2 cellular contexts compared by ENCODE assay signal in genomic region chr2:178395295-178395694, GRCh38.
A peak's percentile ranks its signal among the peaks of the same experiment; 100 is the strongest.
TF ChIP-seq lines count a peak whose summit lies in the region.

No MANE protein-coding gene starts in this region.

TF ChIP-seq in HepG2, 621 proteins besides CTCF, POLR2A, EP300 and RAD21:
- TF ChIP-seq ZNF737 (CRISPR knock-in tag; IDR thresholded peaks at IDR 0.05; ENCODE audit: borderline replicate concordance) (no peak), STAG1 (CRISPR knock-in tag; IDR thresholded peaks at IDR 0.05) (peak; percentile 29; the same call in 1 of the 2 replicates)

TF ChIP-seq in K562, 482 proteins besides CTCF, POLR2A, EP300 and RAD21:
- TF ChIP-seq FOSL1 (tag; conservative IDR thresholded peaks at IDR 0.05) (0 out of 2 replicates have a peak, but pooled peaks have one; percentile 34), JUND (IDR thresholded peaks at IDR 0.05; ENCODE audit: borderline replicate concordance, low read depth, low read length) (no peak), JUND (tag; IDR thresholded peaks at IDR 0.05; ENCODE audit: borderline replicate concordance, low read depth, low read length) (no peak), ZKSCAN1 (IDR thresholded peaks at IDR 0.05; ENCODE audit: low read depth, low read length) (no peak), TCFL5 (CRISPR knock-in tag; conservative IDR thresholded peaks at IDR 0.05) (no peak), MED1 (CRISPR knock-in tag; IDR thresholded peaks at IDR 0.05; ENCODE audit: borderline replicate concordance) (no peak), SRSF3 (IDR thresholded peaks at IDR 0.05; ENCODE audit: insufficient read depth, low read length) (no peak), DEAF1 (CRISPR knock-in tag; IDR thresholded peaks at IDR 0.05) (peak; percentile 38; the same call in 1 of the 2 replicates), FOXJ2 (tag; IDR thresholded peaks at IDR 0.05) (0 out of 2 replicates have a peak, but pooled peaks have one; percentile 3)
TF ChIP-seq in K562: peak in this region for 3.
